Comparison of ENCODE assay signal across 15 cellular contexts in the genomic region with DNA sequence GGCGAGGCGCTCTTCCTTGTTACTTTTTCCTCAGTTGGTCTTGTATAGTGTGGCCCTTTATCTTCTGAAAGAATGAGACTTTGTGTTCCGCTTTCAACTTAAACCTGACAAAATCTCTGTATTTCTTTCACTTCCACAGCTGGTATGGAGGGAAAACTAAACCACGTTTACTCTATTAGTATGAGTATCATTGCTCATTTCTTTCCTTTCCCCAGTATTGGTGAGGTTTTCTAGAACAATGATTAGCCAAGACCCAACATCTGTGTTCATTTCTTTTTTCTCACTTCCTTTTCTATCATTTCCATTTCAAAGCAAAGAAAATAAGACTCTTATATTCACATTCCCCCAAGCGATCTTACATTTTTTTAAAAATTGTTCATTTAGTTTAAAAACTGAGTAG.
DNase-seq lines count a peak whose midpoint lies in the region; ATAC-seq and TF ChIP-seq lines count a peak whose summit lies in the region.
"Had no signal": no experiment of that assay in that cellular context is flagged by ENCODE, and none has a peak within 500 bp of the region (broad histone marks: within the 10 kb centered on the region; RNA-seq: fewer than 3 reads in every experiment).

No MANE protein-coding gene starts in this region.

- H3K4me3 Mint-ChIP-seq in mesothelial cell of epicardium = no peak overlapping the region

- H3K4me1 Mint-ChIP-seq in mesothelial cell of epicardium = no peaks in the 10 kb centered on the region

- H3K9me3 Mint-ChIP-seq in mesothelial cell of epicardium = no peaks in the 10 kb centered on the region

- H3K36me3 Mint-ChIP-seq in mesothelial cell of epicardium = no peaks in the 10 kb centered on the region

- ATAC-seq in GM19372 (IDR thresholded peaks at IDR 0.05; ENCODE audit: low read depth, unreplicated experiment) (peak; percentile 62), HG02610 (IDR thresholded peaks at IDR 0.05; ENCODE audit: unreplicated experiment) (peak; percentile 89), HG03196 (IDR thresholded peaks at IDR 0.05; ENCODE audit: unreplicated experiment) (peak; percentile 94)

- H3K27me3 Mint-ChIP-seq in mesothelial cell of epicardium (ENCODE audit: low read depth) = peaks cover 47% of the 10 kb centered on the region

- no peak overlapping the region for H3K27ac Mint-ChIP-seq in mesothelial cell of epicardium

- peak; percentile 38 for DNase-seq in GM12865 (ENCODE audit: low read depth)
- no peak for DNase-seq in NCI-H146 treated with DMSO at 0.1 percent for 48 hours (lab: John Stamatoyannopoulos, UW; ENCODE audit: unreplicated experiment)
- no peak for DNase-seq in mesothelial cell of epicardium (ENCODE audit: low spot score in 2 of 2, unreplicated experiment in 2 of 2)
- no peak for DNase-seq in HT-29 (ENCODE audit: low spot score)
- DNase-seq in NCI-H187 (lab: John Stamatoyannopoulos, UW) = no peak
- DNase-seq: 8988T, NCI-H146, SK-N-SH, thyroid gland had no signal

- no peak overlapping the region for H3K4me3 ChIP-seq in GM12865 (ENCODE audit: low read depth, low read length)
- H3K4me3 ChIP-seq: coronary artery, lung, skin epidermis, thyroid gland had no signal

- TF ChIP-seq CTCF in GM12865 (IDR thresholded peaks at IDR 0.05; ENCODE audit: insufficient read depth, low read depth, low read length, missing control alignments) (no peak), mesothelial cell of epicardium (IDR thresholded peaks at IDR 0.05; ENCODE audit: unreplicated experiment) (no peak)
